In genomic region chr19:18798384-18799352, GRCh38 we compare ENCODE assay signal across 19 cellular contexts. TPM values are rescaled to one million over a fixed set of nuclear protein-coding genes. Genes with fewer than 3 reads are reported as not detected.
DNase-seq lines count a peak whose midpoint lies in the region; ATAC-seq, FAIRE-seq and TF ChIP-seq lines count a peak whose summit lies in the region.
"Had no signal": no experiment of that assay in that cellular context is flagged by ENCODE, and none has a peak within 500 bp of the region (broad histone marks: within the 10 kb centered on the region; RNA-seq: fewer than 3 reads in every experiment).

No MANE protein-coding gene starts in this region.

- H3K9me1 ChIP-seq in K562 (ENCODE audit: control insufficient read depth, insufficient read depth, low read length), result no peaks in the 10 kb centered on the region

- peaks cover 6 to 34% of the 10 kb centered on the region in 2 experiments; a peak in 4 of 5 replicates for H3K27me3 ChIP-seq in K562 (ENCODE audit: control insufficient read depth in 2 of 2, insufficient read depth in 2 of 2, low read length in 2 of 2)
- H3K27me3 ChIP-seq in HepG2 (ENCODE audit: control insufficient read depth in 1 of 2, insufficient read depth in 2 of 2, low read length in 2 of 2), result peaks cover 2 to 24% of the 10 kb centered on the region in 2 experiments; a peak in 4 of 5 replicates
- H3K27me3 ChIP-seq in prostate gland (replicated peaks; ENCODE audit: insufficient read depth), result peaks cover 5% of the 10 kb centered on the region
- H3K27me3 ChIP-seq in suprapubic skin, result peaks cover 44% of the 10 kb centered on the region

- intact Hi-C loops in K562 (cut with micrococcal nuclease) (no loop called here), HepG2 (cut with micrococcal nuclease; ENCODE audit: unreplicated experiment) (loop anchor here (5.0 kb wide), 1 partner anchor 34 kb away; the partner anchor contains the start of gene UPF1), prostate gland (cut with DNase I) (no loop called here)

- no peak for FAIRE-seq in K562 (lab: Jason Lieb, UNC)
- peak; percentile 42 for FAIRE-seq in HepG2 (lab: Jason Lieb, UNC)
- FAIRE-seq: frontal cortex had no signal

- TF ChIP-seq POLR2A in K562 (conservative IDR thresholded peaks at IDR 0.05), result no peak
- TF ChIP-seq POLR2A in HepG2 (IDR thresholded peaks at IDR 0.05; ENCODE audit: insufficient read depth in 1 of 2, low read depth in 2 of 2, low read length in 2 of 2), result no peak
- no peak for TF ChIP-seq POLR2A in prostate gland (IDR thresholded peaks at IDR 0.05)
- TF ChIP-seq POLR2A in suprapubic skin (IDR thresholded peaks at IDR 0.05), result no peak

- POLR2A ChIA-PET in K562 (lab: Yijun Ruan, JAX), result interaction anchor here (0.6 kb wide), 2 partner anchors 48 to 97 kb away, joined by 3 read pairs; no protein-coding TSS in a partner anchor
- POLR2A ChIA-PET in HepG2 (lab: Yijun Ruan, JAX), result no interaction called here

- no peaks in the 10 kb centered on the region for H3K36me3 ChIP-seq in K562 (ENCODE audit: control insufficient read depth, insufficient read depth, low read length)
- H3K36me3 ChIP-seq in HepG2 (replicated peaks in 1 of 2; ENCODE audit: control insufficient read depth in 1 of 2, insufficient read depth in 2 of 2, low read length in 2 of 2), result no peaks in the 10 kb centered on the region
- no peaks in the 10 kb centered on the region for H3K36me3 ChIP-seq in prostate gland
- H3K36me3 ChIP-seq in suprapubic skin, result no peaks in the 10 kb centered on the region
- H3K36me3 ChIP-seq: thoracic aorta had no signal

- peak; percentile 49 for ATAC-seq in K562
- peak; percentile 75 for ATAC-seq in HepG2
- ATAC-seq in HG02610 (IDR thresholded peaks at IDR 0.05; ENCODE audit: unreplicated experiment), result no peak
- ATAC-seq: activated T-helper 17 cell treated with anti-CD3 and anti-CD28 coated beads, Interleukin-2, amount 50 U/mL, for 72 hours; natural killer cell treated with Interleukin-12 subunit alpha and Interleukin-12 subunit beta and Interleukin-15 and Interleukin-18, amount 100 ng/mL, for 72 hours; right cardiac atrium had no signal

- H3K4me3 ChIP-seq in K562 (no peak overlapping the region), HepG2 (replicated peaks in 1 of 3; ENCODE audit: insufficient read depth in 1 of 3, low read depth in 2 of 3, low read length in 3 of 3) (peak overlapping the region in 1 of 3 experiments; percentile 36; a peak in 1 of 6 replicates), prostate gland (no peak overlapping the region), suprapubic skin (no peak overlapping the region)
- H3K4me3 ChIP-seq: thoracic aorta had no signal

- in situ Hi-C loops in K562 (cut with MboI), result no loop called here
- in situ Hi-C loops in HepG2 (cut with HindIII; ENCODE audit: extremely low pct_ligation_motif_present, low pct_unique_long_range_greater_than_20kb), result no loop called here

- TF ChIP-seq RAD21 in K562 (CRISPR knock-in tag; conservative IDR thresholded peaks at IDR 0.05 in 1 of 2, IDR thresholded peaks at IDR 0.05 in 1 of 2), result no peak
- TF ChIP-seq RAD21 in HepG2 (CRISPR knock-in tag; IDR thresholded peaks at IDR 0.05), result peak; percentile 37; the same call in 1 of the 2 replicates

- H3K9me3 ChIP-seq in K562 (replicated peaks; ENCODE audit: control insufficient read depth, insufficient read depth, low read depth, low read length) (peaks cover 3% of the 10 kb centered on the region; the same call in 1 of the 2 replicates), HepG2 (ENCODE audit: low read length) (no peaks in the 10 kb centered on the region), prostate gland (no peaks in the 10 kb centered on the region), suprapubic skin (no peaks in the 10 kb centered on the region)
- H3K9me3 ChIP-seq: thoracic aorta had no signal

- H3K4me1 ChIP-seq in K562 (replicated peaks in 1 of 2; ENCODE audit: control insufficient read depth in 2 of 2, insufficient read depth in 2 of 2, low read length in 2 of 2), result peaks cover 0 to 18% of the 10 kb centered on the region in 2 experiments; a peak in 2 of 5 replicates
- peaks cover 61% of the 10 kb centered on the region for H3K4me1 ChIP-seq in HepG2 (ENCODE audit: insufficient read depth, low read length)
- no peaks in the 10 kb centered on the region for H3K4me1 ChIP-seq in prostate gland (replicated peaks)
- H3K4me1 ChIP-seq in suprapubic skin, result peaks cover 7% of the 10 kb centered on the region

- H3K4me2 ChIP-seq in K562 (ENCODE audit: insufficient read depth, low read length), result no peak overlapping the region
- H3K4me2 ChIP-seq in HepG2 (ENCODE audit: low read depth, low read length), result peak overlapping the region; percentile 61

- TF ChIP-seq EP300 in K562 (IDR thresholded peaks at IDR 0.05; ENCODE audit: low read length) (no peak), HepG2 (IDR thresholded peaks at IDR 0.05; ENCODE audit: low read depth in 2 of 2, low read length in 2 of 2) (peak in 1 of 2 experiments; percentile 38; a peak in 1 of 4 replicates), HepG2 (CRISPR knock-in tag; IDR thresholded peaks at IDR 0.05; ENCODE audit: borderline replicate concordance) (no peak), suprapubic skin (IDR thresholded peaks at IDR 0.05) (no peak)

- TF ChIP-seq CTCF in K562 (IDR thresholded peaks at IDR 0.05 in 2 of 3, conservative IDR thresholded peaks at IDR 0.05 in 1 of 3; ENCODE audit: insufficient read depth in 2 of 3, low read depth in 1 of 3, low read length in 3 of 3), result 0 out of 6 replicates have a peak, but pooled peaks of 1 of the 3 experiments have one; percentile 11
- TF ChIP-seq CTCF in HepG2 (CRISPR knock-in tag; IDR thresholded peaks at IDR 0.05), result peak; percentile 51
- no peak for TF ChIP-seq CTCF in prostate gland (IDR thresholded peaks at IDR 0.05)
- no peak for TF ChIP-seq CTCF in suprapubic skin (IDR thresholded peaks at IDR 0.05)

- H3K79me2 ChIP-seq in K562 (ENCODE audit: control insufficient read depth, insufficient read depth, low read length) (no peaks in the 10 kb centered on the region), HepG2 (ENCODE audit: insufficient read depth, low read length) (no peaks in the 10 kb centered on the region)

- H2AFZ ChIP-seq in K562 (ENCODE audit: low read depth, low read length), result no peak overlapping the region
- H2AFZ ChIP-seq in HepG2 (ENCODE audit: low read length), result no peak overlapping the region

- peaks cover 8% of the 10 kb centered on the region; the same call in 1 of the 2 replicates for H4K20me1 ChIP-seq in K562 (replicated peaks; ENCODE audit: control insufficient read depth, insufficient read depth, low read length)
- H4K20me1 ChIP-seq in HepG2 (ENCODE audit: insufficient read depth, low read length), result no peaks in the 10 kb centered on the region

- H3K27ac ChIP-seq in K562 (ENCODE audit: extremely low read depth, low read depth, low read length) (no peak overlapping the region), HepG2 (ENCODE audit: extremely low read length, insufficient read depth, low read length) (no peak overlapping the region), prostate gland (no peak overlapping the region), suprapubic skin (no peak overlapping the region)
- H3K27ac ChIP-seq: thoracic aorta, VCaP had no signal

- 5% methylated on average over 21 of the region's 22 CpGs for WGBS in K562 (ENCODE audit: insufficient coverage, low coverage, missing lambda C conversion rate)
- 11% methylated on average over 13 of the region's 22 CpGs for WGBS in HepG2 (ENCODE audit: low lambda C conversion rate)
- 44% methylated on average over 22 of the region's 22 CpGs for WGBS in prostate gland
- 54% methylated on average over 16 of the region's 22 CpGs for WGBS in suprapubic skin

- CTCF ChIA-PET in K562 (lab: Yijun Ruan, JAX; ENCODE audit: low intra/inter-chr PET ratio), result no interaction called here
- CTCF ChIA-PET in HepG2 (lab: Yijun Ruan, JAX; ENCODE audit: low intra/inter-chr PET ratio, low total read pairs), result no interaction called here

- BruUV-seq in K562 (replicated peaks; lab: Mats Ljungman, UMichigan) (no TSS peak), HepG2 (replicated peaks; lab: Mats Ljungman, UMichigan) (no TSS peak)

- H3K9ac ChIP-seq in K562 (ENCODE audit: insufficient read depth in 1 of 2, low read depth in 2 of 2, low read length in 2 of 2), result peak overlapping the region in 1 of 2 experiments; percentile 58; a peak in 1 of 4 replicates
- no peak overlapping the region for H3K9ac ChIP-seq in HepG2 (ENCODE audit: insufficient read depth, low read depth, low read length)

- DNase-seq in NCI-H748 (lab: John Stamatoyannopoulos, UW; ENCODE audit: unreplicated experiment), result peak; percentile 38
- no peak for DNase-seq in NCI-H748 treated with DMSO at 0.1 percent for 48 hours (lab: John Stamatoyannopoulos, UW)
- DNase-seq in K562 (ENCODE audit: extremely low read depth in 1 of 4, low spot score in 3 of 4), result peak in 1 of 4 experiments; percentile 43
- peak; percentile 75 for DNase-seq in HepG2 (ENCODE audit: low spot score)
- DNase-seq in NCI-H1105 (lab: John Stamatoyannopoulos, UW), result no peak
- no peak for DNase-seq in prostate gland (ENCODE audit: low spot score)
- DNase-seq in suprapubic skin (ENCODE audit: low spot score in 2 of 2), result no peak
- DNase-seq: COR-L47; right cardiac atrium; RPMI8226; stimulated activated CD4-positive, alpha-beta T cell treated with anti-CD3 and anti-CD28 coated beads, Interleukin-1b, Interleukin-23, amount 100 ng/mL, for 48 hours had no signal

RNA-seq across cellular contexts. Expression of gene COMP, which starts 7.6 kb away (rescaled TPM):
- total RNA-seq in K562 (2011; cell fraction: chromatin; rRNA removed; ENCODE audit: low replicate concordance), result not detected in 2 replicates
- not detected in 2 replicates for total RNA-seq in K562 (2011; cell fraction: nucleolus; rRNA removed)
- total RNA-seq in K562 (2011; cell fraction: nucleoplasm; rRNA removed), result not detected in 2 replicates
- total RNA-seq in K562 (2014; rRNA removed) (not detected in 2 replicates), K562 (2014; rRNA removed; fragmentation: Illumina TruSeq; extraction: Trizol) (not detected in 2 replicates), K562 (2015; rRNA removed; fragmentation: Illumina TruSeq; extraction: Trizol) (not detected in 2 replicates), K562 (2021) (0.07 TPM in 1 of 2 replicates, not detected in the other), HepG2 (2016; rRNA removed; fragmentation: Illumina TruSeq; extraction: Trizol) (0.04 TPM in 1 of 2 replicates, not detected in the other), prostate gland (1 to 10 TPM in 1 of 2 donors, under 1 TPM in 1; 0.09 to 2.0 TPM), suprapubic skin (1 to 10 TPM; 5.1 to 9.1 (median 6.9) TPM)
- polyA plus RNA-seq in K562 (2011; rRNA removed) (not detected in 2 replicates), K562 (2014; fragmentation: Illumina TruSeq; extraction: Trizol) (not detected in 2 replicates), K562 (2014; fragmentation: Nextera tagmentation; extraction: Ambion mirVana) (not detected), K562 (2014; rRNA removed) (not detected in 2 replicates), HepG2 (2011; rRNA removed) (0.13 and 0.16 TPM in 2 replicates)
- polyA plus RNA-seq in K562 (2011; cell fraction: cytosol; rRNA removed), result not detected in 2 replicates
- not detected in 2 replicates for polyA plus RNA-seq in K562 (2011; cell fraction: nucleus; rRNA removed)
- not detected in 2 replicates for polyA plus RNA-seq in K562 (2012)
- not detected in 2 replicates for polyA minus RNA-seq in K562 (2011; rRNA and poly(A)+ RNA removed)
- not detected in 2 replicates for polyA minus RNA-seq in K562 (2011; cell fraction: cytosol; rRNA and poly(A)+ RNA removed)
- polyA minus RNA-seq in K562 (2011; cell fraction: nucleus; rRNA and poly(A)+ RNA removed), result not detected in 2 replicates
- not detected in 2 replicates for total RNA-seq in HepG2 (2016; cell fraction: cytosol; rRNA removed; fragmentation: Illumina TruSeq; extraction: Trizol; ENCODE audit: low read depth)
- 0.04 TPM in 1 of 2 replicates, not detected in the other for total RNA-seq in HepG2 (2016; cell fraction: insoluble cytoplasmic fraction; rRNA removed; fragmentation: Illumina TruSeq; extraction: Trizol)
- not detected in 2 replicates for total RNA-seq in HepG2 (2016; cell fraction: membrane; rRNA removed; fragmentation: Illumina TruSeq; extraction: Trizol)
- total RNA-seq in HepG2 (2016; cell fraction: nucleus; rRNA removed; fragmentation: Illumina TruSeq; extraction: Trizol), result not detected in 2 replicates
- polyA plus RNA-seq in HepG2 (2011; cell fraction: cytosol; rRNA removed), result 0.16 and 0.19 TPM in 2 replicates
- 0.23 and 0.37 TPM in 2 replicates for polyA plus RNA-seq in HepG2 (2011; cell fraction: nucleus; rRNA removed)
- 0.36 and 0.49 TPM in 2 replicates for polyA plus RNA-seq in HepG2 (2012)
- polyA plus RNA-seq in HepG2 (2016; cell fraction: cytosol; fragmentation: Illumina TruSeq; extraction: Trizol; ENCODE audit: low read depth), result not detected in 2 replicates
- polyA plus RNA-seq in HepG2 (2016; cell fraction: insoluble cytoplasmic fraction; fragmentation: Illumina TruSeq; extraction: Trizol; ENCODE audit: low read depth), result not detected in 2 replicates
- polyA plus RNA-seq in HepG2 (2016; cell fraction: membrane; fragmentation: Illumina TruSeq; extraction: Trizol; ENCODE audit: low read depth), result 0.08 TPM in 1 of 2 replicates, not detected in the other
- polyA plus RNA-seq in HepG2 (2016; cell fraction: nucleus; fragmentation: Illumina TruSeq; extraction: Trizol; ENCODE audit: insufficient read depth, low read depth), result 0.31 and 0.66 TPM in 2 replicates
- not detected in 2 replicates for polyA minus RNA-seq in HepG2 (2011; rRNA and poly(A)+ RNA removed; ENCODE audit: low replicate concordance)
- not detected in 2 replicates for polyA minus RNA-seq in HepG2 (2011; cell fraction: cytosol; rRNA and poly(A)+ RNA removed)
- not detected in 2 replicates for polyA minus RNA-seq in HepG2 (2011; cell fraction: nucleus; rRNA and poly(A)+ RNA removed)
- total RNA-seq: activated CD8-positive, alpha-beta memory T cell treated with anti-CD3 and anti-CD28 coated beads for 36 hours; activated T-helper 17 cell treated with anti-CD3 and anti-CD28 coated beads, Interleukin-2, amount 50 U/mL, for 72 hours; cerebellum; frontal cortex; natural killer cell treated with Interleukin-12 subunit alpha and Interleukin-12 subunit beta and Interleukin-15 and Interleukin-18, amount 100 ng/mL, for 72 hours had no signal

RNA-seq across cellular contexts. Expression of gene UPF1, which starts 33.1 kb away (rescaled TPM):
- 164 and 380 TPM in 2 replicates for total RNA-seq in K562 (2011; cell fraction: chromatin; rRNA removed; ENCODE audit: low replicate concordance)
- total RNA-seq in K562 (2011; cell fraction: nucleolus; rRNA removed), result 194 and 199 TPM in 2 replicates
- total RNA-seq in K562 (2011; cell fraction: nucleoplasm; rRNA removed), result 117 and 137 TPM in 2 replicates
- total RNA-seq in K562 (2014; rRNA removed) (59.6 and 66.0 TPM in 2 replicates), K562 (2014; rRNA removed; fragmentation: Illumina TruSeq; extraction: Trizol) (24.6 and 27.9 TPM in 2 replicates), K562 (2015; rRNA removed; fragmentation: Illumina TruSeq; extraction: Trizol) (27.8 and 31.1 TPM in 2 replicates), K562 (2021) (98.8 and 103 TPM in 2 replicates), HepG2 (2016; rRNA removed; fragmentation: Illumina TruSeq; extraction: Trizol) (37.3 and 41.8 TPM in 2 replicates), prostate gland (100 to 1,000 TPM; 105 to 171 TPM), suprapubic skin (100 to 1,000 TPM in 2 of 4 donors, 10 to 100 TPM in 2; 74.7 to 160 (median 99.2) TPM)
- polyA plus RNA-seq in K562 (2011; rRNA removed) (21.5 and 44.9 TPM in 2 replicates), K562 (2014; fragmentation: Illumina TruSeq; extraction: Trizol) (47.1 and 49.1 TPM in 2 replicates), K562 (2014; fragmentation: Nextera tagmentation; extraction: Ambion mirVana) (under 1 TPM; 0.34 to 0.71 TPM), K562 (2014; rRNA removed) (36.5 and 40.7 TPM in 2 replicates), HepG2 (2011; rRNA removed) (16.9 and 23.1 TPM in 2 replicates)
- 21.0 and 30.1 TPM in 2 replicates for polyA plus RNA-seq in K562 (2011; cell fraction: cytosol; rRNA removed)
- 96.8 and 126 TPM in 2 replicates for polyA plus RNA-seq in K562 (2011; cell fraction: nucleus; rRNA removed)
- polyA plus RNA-seq in K562 (2012), result 49.2 and 51.8 TPM in 2 replicates
- 68.3 and 101 TPM in 2 replicates for polyA minus RNA-seq in K562 (2011; rRNA and poly(A)+ RNA removed)
- 99.1 and 134 TPM in 2 replicates for polyA minus RNA-seq in K562 (2011; cell fraction: cytosol; rRNA and poly(A)+ RNA removed)
- 61.1 and 76.9 TPM in 2 replicates for polyA minus RNA-seq in K562 (2011; cell fraction: nucleus; rRNA and poly(A)+ RNA removed)
- total RNA-seq in HepG2 (2016; cell fraction: cytosol; rRNA removed; fragmentation: Illumina TruSeq; extraction: Trizol; ENCODE audit: low read depth), result 12.2 and 13.8 TPM in 2 replicates
- 29.5 and 44.5 TPM in 2 replicates for total RNA-seq in HepG2 (2016; cell fraction: insoluble cytoplasmic fraction; rRNA removed; fragmentation: Illumina TruSeq; extraction: Trizol)
- total RNA-seq in HepG2 (2016; cell fraction: membrane; rRNA removed; fragmentation: Illumina TruSeq; extraction: Trizol), result 18.3 and 21.1 TPM in 2 replicates
- 36.9 and 43.6 TPM in 2 replicates for total RNA-seq in HepG2 (2016; cell fraction: nucleus; rRNA removed; fragmentation: Illumina TruSeq; extraction: Trizol)
- 11.8 and 14.9 TPM in 2 replicates for polyA plus RNA-seq in HepG2 (2011; cell fraction: cytosol; rRNA removed)
- 81.5 and 87.6 TPM in 2 replicates for polyA plus RNA-seq in HepG2 (2011; cell fraction: nucleus; rRNA removed)
- 32.0 and 33.3 TPM in 2 replicates for polyA plus RNA-seq in HepG2 (2012)
- polyA plus RNA-seq in HepG2 (2016; cell fraction: cytosol; fragmentation: Illumina TruSeq; extraction: Trizol; ENCODE audit: low read depth), result 5.5 and 6.1 TPM in 2 replicates
- 29.2 and 42.1 TPM in 2 replicates for polyA plus RNA-seq in HepG2 (2016; cell fraction: insoluble cytoplasmic fraction; fragmentation: Illumina TruSeq; extraction: Trizol; ENCODE audit: low read depth)
- 9.6 and 10.6 TPM in 2 replicates for polyA plus RNA-seq in HepG2 (2016; cell fraction: membrane; fragmentation: Illumina TruSeq; extraction: Trizol; ENCODE audit: low read depth)
- polyA plus RNA-seq in HepG2 (2016; cell fraction: nucleus; fragmentation: Illumina TruSeq; extraction: Trizol; ENCODE audit: insufficient read depth, low read depth), result 67.1 and 73.6 TPM in 2 replicates
- polyA minus RNA-seq in HepG2 (2011; rRNA and poly(A)+ RNA removed; ENCODE audit: low replicate concordance), result 65.4 and 85.0 TPM in 2 replicates
- 39.4 and 46.0 TPM in 2 replicates for polyA minus RNA-seq in HepG2 (2011; cell fraction: cytosol; rRNA and poly(A)+ RNA removed)
- polyA minus RNA-seq in HepG2 (2011; cell fraction: nucleus; rRNA and poly(A)+ RNA removed), result 47.6 and 69.0 TPM in 2 replicates

Comparison
In these comparisons a context has a peak if more than half of its experiments do, and no peak if none do; other contexts are left out.
1. DNase-seq: peak in NCI-H748 (single experiment) and HepG2 (single experiment); none in NCI-H748 treated with DMSO at 0.1 percent for 48 hours (single experiment), NCI-H1105 (single experiment), prostate gland (single experiment) and suprapubic skin (0 of 2).